18 cellular contexts compared by ENCODE assay signal in the genomic region with DNA sequence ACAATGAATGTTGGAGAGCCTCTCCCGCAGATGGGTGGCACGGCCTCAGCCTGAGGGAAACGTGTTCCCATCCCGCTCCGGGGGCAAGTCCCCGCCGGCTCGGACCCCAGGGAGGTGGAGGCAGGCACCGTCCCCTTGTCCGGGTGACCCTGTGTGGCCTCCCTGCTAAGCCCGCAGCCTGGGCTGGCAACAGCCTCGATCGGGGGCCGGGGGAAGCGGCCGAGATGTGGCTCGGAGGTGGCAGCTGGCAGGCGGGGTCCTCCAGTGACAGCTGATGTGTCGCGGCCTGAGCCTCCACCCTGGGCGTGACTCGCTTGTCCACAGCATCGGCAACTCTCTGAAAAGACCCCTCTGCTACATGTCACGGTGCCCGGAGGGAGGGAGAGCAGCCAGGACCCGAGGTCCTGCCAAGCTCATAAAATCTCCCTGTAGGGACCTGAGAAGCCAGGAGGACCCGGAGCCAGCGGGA.
A peak's percentile ranks its signal among the peaks of the same experiment; 100 is the strongest.
DNase-seq lines count a peak whose midpoint lies in the region; FAIRE-seq and TF ChIP-seq lines count a peak whose summit lies in the region.
"Had no signal": no experiment of that assay in that cellular context is flagged by ENCODE, and none has a peak within 500 bp of the region (broad histone marks: within the 10 kb centered on the region; RNA-seq: fewer than 3 reads in every experiment).

No MANE protein-coding gene starts in this region.

- POLR2A ChIA-PET in MCF 10A (lab: Yijun Ruan, JAX), result no interaction called here

- no peak overlapping the region for H3K27ac Mint-ChIP-seq in MCF 10A (ENCODE audit: low read depth, unreplicated experiment)

- H3K4ac ChIP-seq in neuronal stem cell (ENCODE audit: low read length), result no peak overlapping the region

- no peak overlapping the region for H3K4me3 Mint-ChIP-seq in MCF 10A (ENCODE audit: unreplicated experiment)

- H3K27me3 Mint-ChIP-seq in MCF 10A (ENCODE audit: insufficient read depth, unreplicated experiment), result no peaks in the 10 kb centered on the region

- peak overlapping the region; percentile 9 to 53 (median 34) for H3K4me3 ChIP-seq in breast epithelium
- peak overlapping the region; percentile 49 for H3K4me3 ChIP-seq in left ventricle myocardium inferior
- H3K4me3 ChIP-seq in neuronal stem cell (ENCODE audit: low read length in 2 of 2), result no peak overlapping the region
- no peak overlapping the region for H3K4me3 ChIP-seq in kidney (ENCODE audit: low read length in 2 of 2)
- H3K4me3 ChIP-seq: BLaER1 treated with 17β-estradiol and CSF1 and Interleukin-3, amounts not matched to agents 10 nM and 100 nM; HAP-1 had no signal

- H3K14ac ChIP-seq in neuronal stem cell (ENCODE audit: low read length), result peak overlapping the region; percentile 71

- CTCF ChIA-PET in MCF 10A (lab: Yijun Ruan, JAX), result no interaction called here

- peaks cover 2% of the 10 kb centered on the region for H3K79me1 ChIP-seq in neuronal stem cell (ENCODE audit: low read depth, low read length)

- H3K4me2 ChIP-seq in neuronal stem cell (ENCODE audit: insufficient read depth, low read length, poor library complexity, severe bottlenecking), result no peak overlapping the region
- H3K4me2 ChIP-seq: BLaER1 treated with 17β-estradiol and CSF1 and Interleukin-3, amounts not matched to agents 10 nM and 100 nM had no signal

- H4K8ac ChIP-seq in neuronal stem cell (ENCODE audit: low read depth, low read length), result peak overlapping the region; percentile 3

- peak overlapping the region; percentile 37 for H2AK5ac ChIP-seq in neuronal stem cell (ENCODE audit: low read depth, low read length)

- H3K27ac ChIP-seq in breast epithelium, result peak overlapping the region; percentile 89 to 92
- H3K27ac ChIP-seq in left ventricle myocardium inferior (replicated peaks), result peak overlapping the region; percentile 47
- no peak overlapping the region for H3K27ac ChIP-seq in neuronal stem cell (replicated peaks; ENCODE audit: low read length)
- no peak overlapping the region for H3K27ac ChIP-seq in kidney (ENCODE audit: low read depth in 2 of 2, low read length in 2 of 2)
- H3K27ac ChIP-seq: BLaER1 treated with 17β-estradiol and CSF1 and Interleukin-3, amounts not matched to agents 10 nM and 100 nM had no signal

- no peaks in the 10 kb centered on the region for H3K36me3 Mint-ChIP-seq in MCF 10A (ENCODE audit: insufficient read depth, unreplicated experiment)

- DNase-seq in breast epithelium (ENCODE audit: low spot score in 2 of 2), result peak in 1 of 2 donors; percentile 27
- no peak for DNase-seq in MCF 10A (ENCODE audit: unreplicated experiment)
- no peak for DNase-seq in left ventricle myocardium inferior
- DNase-seq in neuronal stem cell (ENCODE audit: low spot score), result no peak
- no peak for DNase-seq in urothelium cell line (ENCODE audit: low spot score)
- no peak for DNase-seq in NCI-H187 treated with DMSO at 0.1 percent for 48 hours (lab: John Stamatoyannopoulos, UW)
- DNase-seq in hippocampal formation (lab: John Stamatoyannopoulos, UW), result no peak
- no peak for DNase-seq in kidney
- DNase-seq: 8988T, DMS79 treated with DMSO at 0.1 percent for 48 hours, MM.1S, NCI-H1092 treated with DMSO at 0.1 percent for 48 hours, NCI-H2107, NCI-H226, NCI-H524 treated with DMSO at 0.1 percent for 48 hours had no signal

- WGBS in neuronal stem cell (ENCODE audit: extremely low coverage in 2 of 2, insufficient read length in 2 of 2, insufficient replicate concordance in 1 of 2), 2 donors, result no CpG with 5 or more reads among the region's 28 CpGs

- H3K9me3 ChIP-seq in breast epithelium (peaks cover 0 to 2% of the 10 kb centered on the region in 2 donors), left ventricle myocardium inferior (replicated peaks) (no peaks in the 10 kb centered on the region), neuronal stem cell (replicated peaks in 1 of 2; ENCODE audit: control insufficient read depth in 2 of 2, insufficient read depth in 1 of 2, low read depth in 1 of 2, low read length in 2 of 2) (no peaks in the 10 kb centered on the region), kidney (ENCODE audit: control insufficient read depth in 1 of 2, low read length in 2 of 2) (no peaks in the 10 kb centered on the region)
- H3K9me3 ChIP-seq: BLaER1 treated with 17β-estradiol and CSF1 and Interleukin-3, amounts not matched to agents 10 nM and 100 nM; HAP-1 had no signal

- peak overlapping the region; percentile 31 for H2BK120ac ChIP-seq in neuronal stem cell (ENCODE audit: low read depth, low read length)

- H2BK15ac ChIP-seq in neuronal stem cell (ENCODE audit: low read length), result peak overlapping the region; percentile 58

- no peaks in the 10 kb centered on the region for H3K27me3 ChIP-seq in breast epithelium
- peaks cover 19% of the 10 kb centered on the region for H3K27me3 ChIP-seq in left ventricle myocardium inferior (ENCODE audit: low read depth)
- H3K27me3 ChIP-seq in neuronal stem cell (ENCODE audit: control insufficient read depth in 3 of 3, insufficient read depth in 3 of 3, low read depth in 1 of 3, low read length in 3 of 3), result peaks cover 0 to 8% (median 0%) of the 10 kb centered on the region in 3 experiments

- no peak for TF ChIP-seq POLR2A in breast epithelium (IDR thresholded peaks at IDR 0.05)

- peak overlapping the region; percentile 41 for H2BK12ac ChIP-seq in neuronal stem cell (ENCODE audit: low read length)

- H3K9me3 Mint-ChIP-seq in MCF 10A (ENCODE audit: unreplicated experiment), result no peaks in the 10 kb centered on the region

- FAIRE-seq in urothelium cell line (lab: Jason Lieb, UNC), result peak; percentile 27
- no peak for FAIRE-seq in kidney (lab: Jason Lieb, UNC)
- FAIRE-seq: RCC 7860 had no signal

- H4K91ac ChIP-seq in neuronal stem cell (ENCODE audit: low read depth, low read length, poor library complexity), result no peak overlapping the region

- no peaks in the 10 kb centered on the region for H3K4me1 ChIP-seq in breast epithelium
- H3K4me1 ChIP-seq in left ventricle myocardium inferior, result peaks cover 26% of the 10 kb centered on the region
- H3K4me1 ChIP-seq in neuronal stem cell (ENCODE audit: control insufficient read depth in 2 of 2, insufficient read depth in 1 of 2, low read depth in 1 of 2, low read length in 2 of 2), result peaks cover 0 to 2% of the 10 kb centered on the region in 2 donors
- no peaks in the 10 kb centered on the region for H3K4me1 ChIP-seq in kidney (ENCODE audit: control insufficient read depth in 1 of 2, insufficient read depth in 1 of 2, low read depth in 1 of 2, low read length in 2 of 2)
- H3K4me1 ChIP-seq: HAP-1 had no signal

- H2AFZ ChIP-seq in neuronal stem cell (ENCODE audit: low read length), result peak overlapping the region; percentile 57

- H2BK5ac ChIP-seq in neuronal stem cell (ENCODE audit: low read length), result peak overlapping the region; percentile 82

- no peaks in the 10 kb centered on the region for H3K4me1 Mint-ChIP-seq in MCF 10A (ENCODE audit: insufficient read depth, unreplicated experiment)

- TF ChIP-seq CTCF in breast epithelium (IDR thresholded peaks at IDR 0.05), result no peak
- no peak for TF ChIP-seq CTCF in MCF 10A (IDR thresholded peaks at IDR 0.05; ENCODE audit: unreplicated experiment)
- no peak for TF ChIP-seq CTCF in left ventricle myocardium inferior (IDR thresholded peaks at IDR 0.05; ENCODE audit: borderline replicate concordance)
- no peak for TF ChIP-seq CTCF in kidney (IDR thresholded peaks at IDR 0.05; ENCODE audit: borderline replicate concordance, extremely low read depth, insufficient read depth)

- H3K36me3 ChIP-seq in breast epithelium (no peaks in the 10 kb centered on the region), left ventricle myocardium inferior (no peaks in the 10 kb centered on the region), neuronal stem cell (replicated peaks in 1 of 2; ENCODE audit: control insufficient read depth in 2 of 2, insufficient read depth in 2 of 2, low read length in 2 of 2) (no peaks in the 10 kb centered on the region), kidney (ENCODE audit: control insufficient read depth in 1 of 2, insufficient read depth in 2 of 2, low read length in 2 of 2) (no peaks in the 10 kb centered on the region)
- H3K36me3 ChIP-seq: BLaER1 treated with 17β-estradiol and CSF1 and Interleukin-3, amounts not matched to agents 10 nM and 100 nM; HAP-1 had no signal

- peak overlapping the region; percentile 76 for H3K18ac ChIP-seq in neuronal stem cell (ENCODE audit: low read length)

- no peak overlapping the region for H3K23ac ChIP-seq in neuronal stem cell (ENCODE audit: low read depth, low read length, poor library complexity)

- intact Hi-C loops in breast epithelium (cut with DNase I; ENCODE audit: low total_unique reads), result no loop called here
- intact Hi-C loops in MCF 10A (cut with micrococcal nuclease), result no loop called here
- intact Hi-C loops in left ventricle myocardium inferior (cut with micrococcal nuclease), result no loop called here
- intact Hi-C loops in kidney (cut with DNase I), result no loop called here

- no peak overlapping the region for H3K9ac ChIP-seq in neuronal stem cell (ENCODE audit: low read depth, low read length, poor library complexity)
- H3K9ac ChIP-seq in kidney (ENCODE audit: low read length in 2 of 2), result no peak overlapping the region
- H3K9ac ChIP-seq: BLaER1 treated with 17β-estradiol and CSF1 and Interleukin-3, amounts not matched to agents 10 nM and 100 nM had no signal

- BruUV-seq in MCF 10A (replicated peaks; lab: Mats Ljungman, UMichigan), result no TSS peak

Comparison
In these comparisons a context has a peak if more than half of its experiments do, and no peak if none do; other contexts are left out.
1. H3K27ac ChIP-seq: peak in breast epithelium (2 of 2) and left ventricle myocardium inferior (single experiment); none in neuronal stem cell (single experiment) and kidney (0 of 2).
2. H3K4me3 ChIP-seq: peak in breast epithelium (3 of 3) and left ventricle myocardium inferior (single experiment); none in neuronal stem cell (0 of 2) and kidney (0 of 2).